In the genomic region with DNA sequence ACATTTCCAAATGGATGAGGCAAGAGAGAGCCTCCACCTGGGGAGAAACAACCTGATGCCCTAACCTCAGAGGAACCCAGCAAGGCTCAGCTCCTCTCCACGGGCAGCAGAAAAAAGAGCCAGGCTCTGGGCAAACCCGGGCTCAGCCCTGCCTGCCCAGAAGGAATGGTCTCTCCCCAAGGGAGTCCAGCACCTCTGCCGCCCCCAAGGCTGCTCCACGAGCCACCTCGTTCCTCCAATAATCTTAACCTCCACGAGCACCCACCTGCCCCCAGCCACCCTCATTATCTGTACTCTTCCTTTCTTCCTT, we compare ENCODE assay signal across 7 cellular contexts.
"Had no signal": no experiment of that assay in that cellular context is flagged by ENCODE, and none has a peak within 500 bp of the region (broad histone marks: within the 10 kb centered on the region; RNA-seq: fewer than 3 reads in every experiment).

No MANE protein-coding gene starts in this region.

- FAIRE-seq: HTR-8/SVneo had no signal

- H2AFZ ChIP-seq: GM23248 had no signal

- H3K4me1 ChIP-seq: HAP-1 had no signal

- H3K9ac ChIP-seq: GM23248 had no signal

- H3K36me3 ChIP-seq: HAP-1 had no signal

- DNase-seq: GM23248, GOT3, HFFc6, KBM-7 had no signal

- ATAC-seq: HCT116 had no signal

- H3K9me3 ChIP-seq: HAP-1 had no signal

- H3K27ac ChIP-seq: GM23248 had no signal

- H3K4me3 ChIP-seq: GM23248, HAP-1 had no signal
